ENCODE assay signal across 20 cellular contexts in genomic region chr5:172574845-172575170, GRCh38.
DNase-seq lines count a peak whose midpoint lies in the region; ATAC-seq and TF ChIP-seq lines count a peak whose summit lies in the region.
"Had no signal": no experiment of that assay in that cellular context is flagged by ENCODE, and none has a peak within 500 bp of the region (broad histone marks: within the 10 kb centered on the region; RNA-seq: fewer than 3 reads in every experiment).

No MANE protein-coding gene starts in this region.

- H3K4me3 ChIP-seq in BLaER1 treated with 17β-estradiol and CSF1 and Interleukin-3, amounts not matched to agents 10 nM and 100 nM: no peak overlapping the region
- H3K4me3 ChIP-seq in mammary epithelial cell (replicated peaks in 1 of 3; ENCODE audit: insufficient read depth in 1 of 3, low read depth in 2 of 3, low read length in 3 of 3): no peak overlapping the region
- H3K4me3 ChIP-seq in mucosa of descending colon: no peak overlapping the region
- H3K4me3 ChIP-seq: HAP-1 had no signal

- BruUV-seq in mammary epithelial cell (replicated peaks; lab: Mats Ljungman, UMichigan): no TSS peak

- H3K27me3 ChIP-seq in BLaER1 treated with 17β-estradiol and CSF1 and Interleukin-3, amounts not matched to agents 10 nM and 100 nM: no peaks in the 10 kb centered on the region
- peaks cover 2% of the 10 kb centered on the region for H3K27me3 ChIP-seq in mammary epithelial cell (ENCODE audit: insufficient read depth, low read length)

- H3K79me2 ChIP-seq in mammary epithelial cell (ENCODE audit: insufficient read depth, low read length): no peaks in the 10 kb centered on the region

- peak overlapping the region in 4 of 11 experiments; percentile 24 to 41 (median 40); a peak in 6 of 22 replicates for H3K9ac ChIP-seq in BLaER1 treated with 17β-estradiol and CSF1 and Interleukin-3, amounts not matched to agents 10 nM and 100 nM
- H3K9ac ChIP-seq in mammary epithelial cell (ENCODE audit: insufficient read depth, low read length): no peak overlapping the region
- H3K9ac ChIP-seq: KMS-11, SK-N-SH had no signal

- ATAC-seq in sciatic nerve (peak; percentile 35), mucosa of descending colon (no peak)
- ATAC-seq: activated naive CD4-positive, alpha-beta T cell treated with anti-CD3 and anti-CD28 coated beads, Interleukin-2, amount 50 U/mL, for 72 hours had no signal

- in situ Hi-C loops in mammary epithelial cell (cut with MboI; ENCODE audit: low sequenced_read_pairs in 2 of 2): no loop called here

- H3K4me1 ChIP-seq in BLaER1 treated with 17β-estradiol and CSF1 and Interleukin-3, amounts not matched to agents 10 nM and 100 nM: peaks cover 0 to 51% (median 37%) of the 10 kb centered on the region in 10 experiments; a peak in 15 of 20 replicates
- H3K4me1 ChIP-seq in mammary epithelial cell (ENCODE audit: insufficient read depth, low read length) (no peaks in the 10 kb centered on the region), mucosa of descending colon (ENCODE audit: low read depth) (peaks cover 7% of the 10 kb centered on the region)
- H3K4me1 ChIP-seq: HAP-1 had no signal

- peak overlapping the region in 9 of 11 experiments; percentile 30 to 93 (median 70); a peak in 17 of 22 replicates for H3K4me2 ChIP-seq in BLaER1 treated with 17β-estradiol and CSF1 and Interleukin-3, amounts not matched to agents 10 nM and 100 nM
- H3K4me2 ChIP-seq in mammary epithelial cell (ENCODE audit: insufficient read depth, low read depth, low read length): no peak overlapping the region
- H3K4me2 ChIP-seq: KMS-11, SK-N-SH had no signal

- 52% methylated on average over 3 of the region's 3 CpGs for WGBS in mammary epithelial cell (ENCODE audit: low coverage, missing lambda C conversion rate)

- no peaks in the 10 kb centered on the region for H3K9me3 ChIP-seq in BLaER1 treated with 17β-estradiol and CSF1 and Interleukin-3, amounts not matched to agents 10 nM and 100 nM (replicated peaks in 1 of 11)
- H3K9me3 ChIP-seq in mammary epithelial cell (replicated peaks; ENCODE audit: insufficient read depth, low read length) (no peaks in the 10 kb centered on the region), mucosa of descending colon (no peaks in the 10 kb centered on the region)
- H3K9me3 ChIP-seq: HAP-1, SK-N-SH had no signal

- H3K27ac ChIP-seq in BLaER1 treated with 17β-estradiol and CSF1 and Interleukin-3, amounts not matched to agents 10 nM and 100 nM: peak overlapping the region in 5 of 11 experiments; percentile 18 to 49 (median 29); a peak in 4 of 22 replicates
- H3K27ac ChIP-seq in angular gyrus (ENCODE audit: low read depth, low read length): peak overlapping the region; percentile 66
- H3K27ac ChIP-seq in mammary epithelial cell (ENCODE audit: insufficient read depth, low read depth, low read length): no peak overlapping the region
- H3K27ac ChIP-seq: KMS-11, VCaP had no signal

- no peaks in the 10 kb centered on the region for H4K20me1 ChIP-seq in BLaER1 treated with 17β-estradiol and CSF1 and Interleukin-3, amounts not matched to agents 10 nM and 100 nM
- H4K20me1 ChIP-seq in mammary epithelial cell (ENCODE audit: insufficient read depth, low read length): no peaks in the 10 kb centered on the region

- intact Hi-C loops in sciatic nerve (cut with DNase I) (no loop called here), mammary epithelial cell (cut with micrococcal nuclease) (no loop called here), mucosa of descending colon (cut with DNase I, micrococcal nuclease) (no loop called here)

- dilution Hi-C loops in mammary epithelial cell (cut with HindIII; ENCODE audit: low sequenced_read_pairs): no loop called here

- POLR2A ChIA-PET in HEK293T (lab: Yijun Ruan, JAX): no interaction called here

- no peak overlapping the region for H2AFZ ChIP-seq in mammary epithelial cell (ENCODE audit: low read depth, low read length)

- no peak for TF ChIP-seq CTCF in mammary epithelial cell (conservative IDR thresholded peaks at IDR 0.05 in 1 of 2, IDR thresholded peaks at IDR 0.05 in 1 of 2; ENCODE audit: extremely low read depth in 1 of 2, insufficient read depth in 1 of 2, low read depth in 1 of 2, low read length in 2 of 2)
- no peak for TF ChIP-seq CTCF in mucosa of descending colon (IDR thresholded peaks at IDR 0.05)

- CTCF ChIA-PET in mammary epithelial cell (lab: Charles Lee; ENCODE audit: low non-redundant PET): no interaction called here
- CTCF ChIA-PET in HEK293T (lab: Yijun Ruan, JAX): no interaction called here

- H3K36me3 ChIP-seq in BLaER1 treated with 17β-estradiol and CSF1 and Interleukin-3, amounts not matched to agents 10 nM and 100 nM: no peaks in the 10 kb centered on the region
- H3K36me3 ChIP-seq in mammary epithelial cell (ENCODE audit: insufficient read depth, low read length) (no peaks in the 10 kb centered on the region), mucosa of descending colon (ENCODE audit: low read depth) (no peaks in the 10 kb centered on the region)
- H3K36me3 ChIP-seq: HAP-1 had no signal

- DNase-seq in inferior parietal cortex (ENCODE audit: extremely low spot score) (peak; percentile 44), sciatic nerve (ENCODE audit: low spot score) (no peak), mammary epithelial cell (no peak), HEK293T (ENCODE audit: extremely low spot score) (no peak), mucosa of descending colon (no peak)
- DNase-seq: activated CD4-positive, alpha-beta T cell treated with anti-CD3 and anti-CD28 coated beads, Interleukin-2, amount 10 ng/mL, durations not matched to agents 24 days and 14 days; aorta; Calu3; EL; NCI-H1436; NCI-H2171 treated with DMSO at 0.1 percent for 48 hours; NCI-H526; RPMI8226; SK-N-SH had no signal

TF ChIP-seq in HEK293T, 16 proteins besides CTCF, POLR2A, EP300 and RAD21:
- no peak for TF ChIP-seq L3MBTL2 (conservative IDR thresholded peaks at IDR 0.05)
- no peak for TF ChIP-seq LEF1 (IDR thresholded peaks at IDR 0.05; ENCODE audit: borderline replicate concordance)
- no peak for TF ChIP-seq ARNT (IDR thresholded peaks at IDR 0.05)
- no peak for TF ChIP-seq FOXK2 (IDR thresholded peaks at IDR 0.05)
- no peak for TF ChIP-seq CTBP1 (IDR thresholded peaks at IDR 0.05; ENCODE audit: borderline replicate concordance)
- no peak for TF ChIP-seq PKNOX1 (IDR thresholded peaks at IDR 0.05)
- TF ChIP-seq SP1 (IDR thresholded peaks at IDR 0.05): no peak
- no peak for TF ChIP-seq ZNF384 (IDR thresholded peaks at IDR 0.05)
- TF ChIP-seq TARDBP (IDR thresholded peaks at IDR 0.05): no peak
